ENCODE assay signal across 18 cellular contexts in genomic region chr10:78760463-78761240, GRCh38.
DNase-seq lines count a peak whose midpoint lies in the region; TF ChIP-seq lines count a peak whose summit lies in the region.
"Had no signal": no experiment of that assay in that cellular context is flagged by ENCODE, and none has a peak within 500 bp of the region (broad histone marks: within the 10 kb centered on the region; RNA-seq: fewer than 3 reads in every experiment).

No MANE protein-coding gene starts in this region.

- H3K4me1 ChIP-seq in Caco-2 = no peaks in the 10 kb centered on the region

- H3K9me3 ChIP-seq in Caco-2 = no peaks in the 10 kb centered on the region
- H3K9me3 ChIP-seq: A549, BLaER1 had no signal

- H3K4me3 Mint-ChIP-seq in nephron = no peak overlapping the region
- H3K4me3 Mint-ChIP-seq in Caco-2 (ENCODE audit: unreplicated experiment) = no peak overlapping the region
- H3K4me3 Mint-ChIP-seq: CD8-positive, alpha-beta memory T cell had no signal

- H3K27me3 ChIP-seq in Caco-2 (replicated peaks; ENCODE audit: control insufficient read depth, insufficient read depth, low read length) = no peaks in the 10 kb centered on the region

- peak; percentile 74 for DNase-seq in G401 (ENCODE audit: low spot score)
- peak; percentile 2 to 7 for DNase-seq in cerebellar nuclear complex (lab: John Stamatoyannopoulos, UW)
- no peak for DNase-seq in substantia nigra (lab: John Stamatoyannopoulos, UW)
- no peak for DNase-seq in kidney tubule cell (ENCODE audit: low spot score)
- DNase-seq in Caco-2 = no peak
- DNase-seq in GM20000 (ENCODE audit: low spot score) = no peak
- DNase-seq: CD8-positive, alpha-beta memory T cell; NCI-H1417; NCI-H1930; NCI-H345; NCI-H524 treated with DMSO at 0.1 percent for 48 hours; PC-3; RPMI8226; SHP77 treated with DMSO at 0.1 percent for 48 hours had no signal

- H3K9me3 Mint-ChIP-seq in nephron (no peaks in the 10 kb centered on the region), Caco-2 (ENCODE audit: unreplicated experiment) (no peaks in the 10 kb centered on the region)
- H3K9me3 Mint-ChIP-seq: CD8-positive, alpha-beta memory T cell had no signal

- intact Hi-C loops in Caco-2 (cut with micrococcal nuclease; ENCODE audit: unreplicated experiment) = no loop called here

- TF ChIP-seq CTCF in nephron (IDR thresholded peaks at IDR 0.05; ENCODE audit: unreplicated experiment in 3 of 3) = no peak
- no peak for TF ChIP-seq CTCF in Caco-2 (IDR thresholded peaks at IDR 0.05; ENCODE audit: insufficient read depth in 1 of 2, low read depth in 1 of 2, low read length in 1 of 2, severe bottlenecking in 1 of 2, unreplicated experiment in 1 of 2)
- no peak for TF ChIP-seq CTCF in GM20000 (IDR thresholded peaks at IDR 0.05; ENCODE audit: extremely low read depth, missing control alignments)

- H3K36me3 Mint-ChIP-seq in nephron (ENCODE audit: low read depth) = no peaks in the 10 kb centered on the region
- H3K36me3 Mint-ChIP-seq in Caco-2 (ENCODE audit: insufficient read depth, unreplicated experiment) = no peaks in the 10 kb centered on the region
- H3K36me3 Mint-ChIP-seq: CD8-positive, alpha-beta memory T cell had no signal

- peaks cover 29% of the 10 kb centered on the region for H3K27me3 Mint-ChIP-seq in nephron (ENCODE audit: low read depth)
- H3K27me3 Mint-ChIP-seq in Caco-2 (ENCODE audit: insufficient read depth, unreplicated experiment) = no peaks in the 10 kb centered on the region

- peak overlapping the region in 2 of 3 experiments; percentile 63 to 84 for H3K27ac Mint-ChIP-seq in nephron
- no peak overlapping the region for H3K27ac Mint-ChIP-seq in Caco-2 (ENCODE audit: unreplicated experiment)

- CTCF ChIA-PET in Caco-2 (lab: Charles Lee) = no interaction called here

- POLR2A ChIA-PET in Caco-2 (lab: Charles Lee) = no interaction called here

- in situ Hi-C loops in G401 (cut with HindIII; ENCODE audit: low sequenced_read_pairs) = no loop called here

- H3K36me3 ChIP-seq in Caco-2 (ENCODE audit: control insufficient read depth, insufficient read depth, low read length) = no peaks in the 10 kb centered on the region
- H3K36me3 ChIP-seq: BLaER1 had no signal

- H3K4me3 ChIP-seq in Caco-2 (ENCODE audit: low read depth, low read length) = no peak overlapping the region
- H3K4me3 ChIP-seq: A549, BLaER1 had no signal

- H3K4me1 Mint-ChIP-seq in nephron = peaks cover 77% of the 10 kb centered on the region
- peaks cover 7% of the 10 kb centered on the region for H3K4me1 Mint-ChIP-seq in Caco-2 (ENCODE audit: low read depth, unreplicated experiment)
- H3K4me1 Mint-ChIP-seq: CD8-positive, alpha-beta memory T cell had no signal

- H3K27ac ChIP-seq in substantia nigra (ENCODE audit: low read depth, low read length, poor library complexity, severe bottlenecking) = peak overlapping the region; percentile 52
- H3K27ac ChIP-seq: BLaER1, KMS-11 had no signal

- no TSS peak for BruUV-seq in Caco-2 (replicated peaks; lab: Mats Ljungman, UMichigan)

Comparison
In these comparisons a context has a peak if more than half of its experiments do, and no peak if none do; other contexts are left out.
1. DNase-seq: peak in G401 (single experiment) and cerebellar nuclear complex (2 of 2); none in substantia nigra (0 of 49), kidney tubule cell (single experiment), Caco-2 (0 of 2) and GM20000 (single experiment).